In the genomic region with DNA sequence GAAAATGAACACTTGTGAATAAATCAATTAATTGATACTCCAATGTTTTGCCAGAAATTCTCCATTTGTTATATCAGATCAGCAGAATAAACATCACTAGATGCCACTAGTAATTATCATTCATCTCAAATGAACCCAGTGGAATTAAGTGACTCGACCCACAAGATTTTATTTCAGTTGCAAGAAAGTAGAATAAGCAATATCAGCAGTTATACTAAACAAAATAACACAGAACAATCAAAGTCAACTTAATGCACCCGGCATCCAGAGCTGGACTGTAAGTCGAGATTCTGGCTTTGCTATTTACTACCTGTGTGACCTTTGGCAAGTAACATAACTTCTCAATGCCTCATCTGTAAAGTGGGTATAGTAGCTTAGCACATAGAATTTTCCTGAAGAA, we compare ENCODE assay signal across 15 cellular contexts.
"Had no signal": no experiment of that assay in that cellular context is flagged by ENCODE, and none has a peak within 500 bp of the region (broad histone marks: within the 10 kb centered on the region; RNA-seq: fewer than 3 reads in every experiment).

No MANE protein-coding gene starts in this region.

- H3K79me2 ChIP-seq: hepatocyte had no signal

- H2AFZ ChIP-seq: hepatocyte had no signal

- H3K4me1 ChIP-seq: foreskin keratinocyte, pancreas had no signal

- H3K27me3 ChIP-seq: foreskin keratinocyte, hepatocyte, pancreas had no signal

- H3K36me3 ChIP-seq: esophagus squamous epithelium, pancreas had no signal

- H3K9me3 ChIP-seq: esophagus squamous epithelium, pancreas had no signal

- DNase-seq: effector memory CD8-positive, alpha-beta T cell; esophagus squamous epithelium; foreskin keratinocyte; head of caudate nucleus; left colon; mesendoderm; naive B cell; occipital lobe; pancreas; right cardiac atrium; stimulated activated CD4-positive, alpha-beta T cell treated with anti-CD3 and anti-CD28 coated beads, Interleukin-2, amount 100 ng/mL, for 48 hours; stimulated activated naive CD4-positive, alpha-beta T cell treated with Interleukin-2 at 50 U/mL for 16 hours; trophoblast cell had no signal

- H3K4me3 ChIP-seq: esophagus squamous epithelium, hepatocyte, pancreas, smooth muscle cell had no signal

- ATAC-seq: effector memory CD8-positive, alpha-beta T cell; foreskin keratinocyte; left colon; pancreas; right cardiac atrium had no signal

- H3K27ac ChIP-seq: esophagus squamous epithelium, foreskin keratinocyte, hepatocyte, pancreas had no signal
